In genomic region chrX:41116948-41117347, GRCh38 we compare ENCODE assay signal across 8 cellular contexts. TPM values are rescaled to one million over a fixed set of nuclear protein-coding genes. Genes with fewer than 3 reads are reported as not detected.
DNase-seq lines count a peak whose midpoint lies in the region; ATAC-seq and TF ChIP-seq lines count a peak whose summit lies in the region.
"Had no signal": no experiment of that assay in that cellular context is flagged by ENCODE, and none has a peak within 500 bp of the region (broad histone marks: within the 10 kb centered on the region; RNA-seq: fewer than 3 reads in every experiment).

No MANE protein-coding gene starts in this region.

- H3K27me3 ChIP-seq in tibial artery: no peaks in the 10 kb centered on the region

- H3K4me3 Mint-ChIP-seq in natural killer cell treated with Interleukin-12 subunit alpha and Interleukin-12 subunit beta and Interleukin-15 and Interleukin-18, amount 100 ng/mL, for 72 hours: peak overlapping the region; percentile 45

- peak overlapping the region; percentile 79 to 86 for H3K27ac Mint-ChIP-seq in natural killer cell treated with Interleukin-12 subunit alpha and Interleukin-12 subunit beta and Interleukin-15 and Interleukin-18, amount 100 ng/mL, for 72 hours

- H3K27me3 Mint-ChIP-seq in natural killer cell treated with Interleukin-12 subunit alpha and Interleukin-12 subunit beta and Interleukin-15 and Interleukin-18, amount 100 ng/mL, for 72 hours: no peaks in the 10 kb centered on the region

- H3K9me3 Mint-ChIP-seq in natural killer cell treated with Interleukin-12 subunit alpha and Interleukin-12 subunit beta and Interleukin-15 and Interleukin-18, amount 100 ng/mL, for 72 hours: no peaks in the 10 kb centered on the region

- peak; percentile 59 for ATAC-seq in GM19025 (IDR thresholded peaks at IDR 0.05; ENCODE audit: low read depth, unreplicated experiment)
- ATAC-seq in HG02642 (IDR thresholded peaks at IDR 0.05; ENCODE audit: poor library complexity, unreplicated experiment): peak; percentile 80
- ATAC-seq in natural killer cell treated with Interleukin-12 subunit alpha and Interleukin-12 subunit beta and Interleukin-15 and Interleukin-18, amount 100 ng/mL, for 72 hours: peak; percentile 79 to 88

- H3K9me3 ChIP-seq in tibial artery: no peaks in the 10 kb centered on the region

- DNase-seq in RPMI8226: peak; percentile 55
- no peak for DNase-seq in natural killer cell treated with Interleukin-12 subunit alpha and Interleukin-12 subunit beta and Interleukin-15 and Interleukin-18, amount 100 ng/mL, for 72 hours (ENCODE audit: low spot score)
- DNase-seq in C1 segment of cervical spinal cord (lab: John Stamatoyannopoulos, UW): no peak
- no peak for DNase-seq in DMS79 (lab: John Stamatoyannopoulos, UW)
- no peak for DNase-seq in tibial artery
- DNase-seq: NCI-H187 treated with DMSO at 0.1 percent for 48 hours had no signal

- no peaks in the 10 kb centered on the region for H3K36me3 Mint-ChIP-seq in natural killer cell treated with Interleukin-12 subunit alpha and Interleukin-12 subunit beta and Interleukin-15 and Interleukin-18, amount 100 ng/mL, for 72 hours

- H3K36me3 ChIP-seq in tibial artery: no peaks in the 10 kb centered on the region

- H3K4me3 ChIP-seq in tibial artery: no peak overlapping the region

- peaks cover 0 to 63% (median 11%) of the 10 kb centered on the region in 4 donors for H3K4me1 ChIP-seq in tibial artery

- H3K27ac ChIP-seq in tibial artery: no peak overlapping the region

- peaks cover 45 to 53% of the 10 kb centered on the region in 2 donors for H3K4me1 Mint-ChIP-seq in natural killer cell treated with Interleukin-12 subunit alpha and Interleukin-12 subunit beta and Interleukin-15 and Interleukin-18, amount 100 ng/mL, for 72 hours (ENCODE audit: low read depth in 2 of 2)

- TF ChIP-seq CTCF in tibial artery (IDR thresholded peaks at IDR 0.05): no peak

- intact Hi-C loops in tibial artery (cut with DNase I; ENCODE audit: low total_unique reads): loop anchor here (5.0 kb wide), 2 partner anchors 240 to 460 kb away; no protein-coding TSS in a partner anchor

RNA-seq across cellular contexts. Expression of gene USP9X, which starts 31.7 kb away (rescaled TPM):
- 10 to 100 TPM; 48.3 to 66.5 TPM for total RNA-seq in natural killer cell treated with Interleukin-12 subunit alpha and Interleukin-12 subunit beta and Interleukin-15 and Interleukin-18, amount 100 ng/mL, for 72 hours
